Comparison of ENCODE assay signal across 21 cellular contexts in genomic region chr2:153823880-153824279, GRCh38. TPM values are rescaled to one million over a fixed set of nuclear protein-coding genes. Genes with fewer than 3 reads are reported as not detected.
"Had no signal": no experiment of that assay in that cellular context is flagged by ENCODE, and none has a peak within 500 bp of the region (broad histone marks: within the 10 kb centered on the region; RNA-seq: fewer than 3 reads in every experiment).

No MANE protein-coding gene starts in this region.

- H3K4me1 Mint-ChIP-seq: activated naive CD8-positive, alpha-beta T cell treated with anti-CD3 and anti-CD28 coated beads, Interleukin-2, amount 10 ng/mL, durations not matched to agents 7 days and 5 days; natural killer cell had no signal

- H3K4me3 Mint-ChIP-seq: activated CD4-positive, alpha-beta memory T cell treated with anti-CD3 and anti-CD28 coated beads for 36 hours; activated naive CD8-positive, alpha-beta T cell treated with anti-CD3 and anti-CD28 coated beads, Interleukin-2, amount 10 ng/mL, durations not matched to agents 7 days and 5 days; natural killer cell had no signal

- DNase-seq: activated CD4-positive, alpha-beta memory T cell treated with anti-CD3 and anti-CD28 coated beads for 36 hours; activated gamma-delta T cell treated with Interleukin-2 at 50 U/mL for 16 hours; activated naive CD8-positive, alpha-beta T cell treated with anti-CD3 and anti-CD28 coated beads, Interleukin-2, amount 10 ng/mL, durations not matched to agents 7 days and 5 days; activated T-cell treated with anti-CD3 and anti-CD28 coated beads, Interleukin-2, amount 50 U/mL, for 48 hours; central memory CD4-positive, alpha-beta T cell; effector CD8-positive, alpha-beta T cell; hypothalamus; left cardiac atrium; mucosa of descending colon; natural killer cell; nucleus accumbens; right lobe of liver; stimulated activated CD4-positive, alpha-beta T cell treated with anti-CD3 and anti-CD28 coated beads, Interleukin-12 subunit alpha, Interleukin-12 subunit beta, amount 100 ng/mL, for 4 hours; stimulated activated naive CD4-positive, alpha-beta T cell treated with Interleukin-2 at 50 U/mL for 16 hours; T-helper 9 cell; trophoblast cell had no signal

- ATAC-seq: left cardiac atrium, mucosa of descending colon, natural killer cell, right lobe of liver had no signal

- H3K4me1 ChIP-seq: ascending aorta, right lobe of liver had no signal

- H3K27me3 ChIP-seq: ascending aorta, right lobe of liver had no signal

- H3K36me3 Mint-ChIP-seq: activated CD4-positive, alpha-beta memory T cell treated with anti-CD3 and anti-CD28 coated beads for 36 hours; activated naive CD8-positive, alpha-beta T cell treated with anti-CD3 and anti-CD28 coated beads, Interleukin-2, amount 10 ng/mL, durations not matched to agents 7 days and 5 days had no signal

- H3K9me3 ChIP-seq: ascending aorta, right lobe of liver had no signal

- H3K27ac ChIP-seq: ascending aorta, coronary artery, right lobe of liver, VCaP had no signal

- H3K4me3 ChIP-seq: ascending aorta, coronary artery, lung, mucosa of descending colon, right lobe of liver had no signal

- H3K27me3 Mint-ChIP-seq: activated CD4-positive, alpha-beta memory T cell treated with anti-CD3 and anti-CD28 coated beads for 36 hours; activated naive CD8-positive, alpha-beta T cell treated with anti-CD3 and anti-CD28 coated beads, Interleukin-2, amount 10 ng/mL, durations not matched to agents 7 days and 5 days; progenitor cell of endocrine pancreas had no signal

- H3K36me3 ChIP-seq: ascending aorta, right lobe of liver had no signal

RNA-seq across cellular contexts. Expression of gene GALNT13, which starts 47.8 kb away (rescaled TPM):
- total RNA-seq: activated CD4-positive, alpha-beta memory T cell treated with anti-CD3 and anti-CD28 coated beads for 36 hours; ascending aorta; natural killer cell; right lobe of liver had no signal
